ENCODE assay signal across 12 cellular contexts in the genomic region with DNA sequence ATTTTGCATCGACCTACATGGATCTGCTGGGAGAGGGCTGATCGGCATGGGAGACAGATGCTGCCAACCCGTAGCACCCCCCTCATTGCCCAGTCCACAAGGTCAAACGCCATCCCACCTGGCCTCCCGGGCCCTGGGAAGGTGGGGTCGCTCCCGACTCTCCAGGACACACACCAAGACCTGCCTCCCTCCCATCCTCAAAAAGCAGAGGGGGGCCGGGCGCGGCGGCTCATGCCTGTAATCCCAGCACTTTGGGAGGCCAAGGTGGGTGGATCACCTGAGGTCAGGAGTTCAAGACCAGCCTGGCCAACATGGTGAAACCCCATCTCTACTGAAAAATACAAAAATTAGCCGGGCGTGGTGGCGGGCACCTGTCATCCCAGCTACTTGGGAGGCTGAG. TPM values are rescaled to one million over a fixed set of nuclear protein-coding genes. Genes with fewer than 3 reads are reported as not detected.
DNase-seq lines count a peak whose midpoint lies in the region; ATAC-seq and TF ChIP-seq lines count a peak whose summit lies in the region.
"Not testable (repeated sequence)": the region's sequence is repeated elsewhere in the genome, so short reads cannot be mapped to it uniquely, and the experiment has no call there.
"Had no signal": no experiment of that assay in that cellular context is flagged by ENCODE, and none has a peak within 500 bp of the region (broad histone marks: within the 10 kb centered on the region; RNA-seq: fewer than 3 reads in every experiment).

No MANE protein-coding gene starts in this region.

- peak overlapping the region; percentile 33 for H3K27ac ChIP-seq in WERI-Rb-1

- not testable (repeated sequence) for H3K36me3 ChIP-seq in WERI-Rb-1

- not testable (repeated sequence) for H3K27me3 ChIP-seq in WERI-Rb-1 (ENCODE audit: insufficient read depth, low read depth, severe bottlenecking)

- H3K9me3 ChIP-seq in WERI-Rb-1 (ENCODE audit: severe bottlenecking), result peaks cover 10% of the 10 kb centered on the region

- DNase-seq in WERI-Rb-1 (peak; percentile 40), Right ventricle myocardium inferior (ENCODE audit: missing footprints) (peak; percentile 37)

- not testable (repeated sequence) for TF ChIP-seq CTCF in WERI-Rb-1 (IDR thresholded peaks at IDR 0.05; ENCODE audit: low read depth, low read length)

- H3K4me3 ChIP-seq in WERI-Rb-1 (ENCODE audit: low read depth, low read length), result peak overlapping the region; percentile 31

- intact Hi-C loops in Right ventricle myocardium inferior (cut with DNase I), result not testable (repeated sequence)

- not testable (repeated sequence) for ATAC-seq in Right ventricle myocardium inferior

RNA-seq across cellular contexts. Expression of a gene that starts 46.7 kb away (rescaled TPM):
- not detected for total RNA-seq in Right ventricle myocardium inferior
- total RNA-seq: A172; A673; B cell; Caco-2; CD4-positive, alpha-beta memory T cell; CD4-positive, alpha-beta T cell; CD4-positive, CD25-positive, alpha-beta regulatory T cell; CD8-positive, alpha-beta memory T cell; CD8-positive, alpha-beta T cell; Daoy had no signal

RNA-seq across cellular contexts. Expression of a gene that starts 54.2 kb away (rescaled TPM):
- 25.3 TPM for total RNA-seq in Right ventricle myocardium inferior
